In genomic region chr9:127154003-127154389, GRCh38 we compare ENCODE assay signal across 10 cellular contexts. TPM values are rescaled to one million over a fixed set of nuclear protein-coding genes. Genes with fewer than 3 reads are reported as not detected.
DNase-seq lines count a peak whose midpoint lies in the region; ATAC-seq, FAIRE-seq and TF ChIP-seq lines count a peak whose summit lies in the region.
"Had no signal": no experiment of that assay in that cellular context is flagged by ENCODE, and none has a peak within 500 bp of the region (broad histone marks: within the 10 kb centered on the region; RNA-seq: fewer than 3 reads in every experiment).

No MANE protein-coding gene starts in this region.

- no peaks in the 10 kb centered on the region for H3K9me1 ChIP-seq in endothelial cell of umbilical vein (replicated peaks; ENCODE audit: control insufficient read depth, extremely low read depth, insufficient read depth, low read length)

- DNase-seq in endothelial cell of umbilical vein (ENCODE audit: low read depth, low spot score) (peak; percentile 7), sciatic nerve (ENCODE audit: low spot score) (no peak), DMS153 treated with DMSO at 0.1 percent for 48 hours (lab: John Stamatoyannopoulos, UW; ENCODE audit: unreplicated experiment) (no peak), D341Med (ENCODE audit: low spot score) (no peak), endothelial cell (ENCODE audit: low spot score) (no peak), DMS 273 (lab: John Stamatoyannopoulos, UW; ENCODE audit: unreplicated experiment) (no peak)
- DNase-seq: cerebellar nuclear complex, NCI-H1092 treated with DMSO at 0.1 percent for 48 hours had no signal

- ATAC-seq in HG03175 (IDR thresholded peaks at IDR 0.05; ENCODE audit: unreplicated experiment) = peak; percentile 37
- ATAC-seq in sciatic nerve = peak; percentile 49

- no peak overlapping the region for H3K9ac ChIP-seq in BLaER1
- no peak overlapping the region for H3K9ac ChIP-seq in endothelial cell of umbilical vein (replicated peaks; ENCODE audit: extremely low read depth, insufficient read depth, low read length)

- dilution Hi-C loops in endothelial cell of umbilical vein (cut with MboI; ENCODE audit: extremely low pct_ligation_motif_present, low sequenced_read_pairs) = no loop called here

- H3K27me3 Mint-ChIP-seq in endothelial cell (ENCODE audit: unreplicated experiment) = peaks cover 3% of the 10 kb centered on the region

- H3K27ac ChIP-seq in BLaER1 = peak overlapping the region; percentile 30; the same call in 1 of the 2 replicates
- no peak overlapping the region for H3K27ac ChIP-seq in endothelial cell of umbilical vein (ENCODE audit: insufficient read depth, low read depth, low read length)

- H3K27ac Mint-ChIP-seq in endothelial cell (ENCODE audit: unreplicated experiment) = no peak overlapping the region

- TF ChIP-seq CTCF in endothelial cell of umbilical vein (IDR thresholded peaks at IDR 0.05; ENCODE audit: extremely low read depth in 1 of 2, insufficient read depth in 1 of 2, low read depth in 1 of 2, low read length in 2 of 2) (no peak), endothelial cell (IDR thresholded peaks at IDR 0.05; ENCODE audit: unreplicated experiment) (no peak)

- H3K27me3 ChIP-seq in BLaER1 (no peaks in the 10 kb centered on the region), endothelial cell of umbilical vein (ENCODE audit: control insufficient read depth in 2 of 2, insufficient read depth in 2 of 2, low read length in 2 of 2) (no peaks in the 10 kb centered on the region)

- peaks cover 27% of the 10 kb centered on the region for H3K4me1 ChIP-seq in BLaER1
- H3K4me1 ChIP-seq in endothelial cell of umbilical vein (ENCODE audit: control insufficient read depth, extremely low read depth, insufficient read depth, low read length) = peaks cover 14% of the 10 kb centered on the region

- peak overlapping the region; percentile 61 for H2AFZ ChIP-seq in endothelial cell of umbilical vein (ENCODE audit: low read depth, low read length)

- H3K36me3 Mint-ChIP-seq in endothelial cell (ENCODE audit: low read depth, unreplicated experiment) = no peaks in the 10 kb centered on the region

- POLR2A ChIA-PET in endothelial cell of umbilical vein (lab: Charles Lee) = no interaction called here

- H3K9me3 ChIP-seq in BLaER1 (no peaks in the 10 kb centered on the region), endothelial cell of umbilical vein (replicated peaks; ENCODE audit: control insufficient read depth, insufficient read depth, low read length) (no peaks in the 10 kb centered on the region)

- BruUV-seq in endothelial cell of umbilical vein (replicated peaks; lab: Mats Ljungman, UMichigan) = no TSS peak

- H3K4me3 Mint-ChIP-seq in endothelial cell (ENCODE audit: unreplicated experiment) = no peak overlapping the region

- no peak for TF ChIP-seq POLR2A in endothelial cell of umbilical vein (IDR thresholded peaks at IDR 0.05; ENCODE audit: low read depth, low read length)

- no peaks in the 10 kb centered on the region for H3K4me1 Mint-ChIP-seq in endothelial cell (ENCODE audit: unreplicated experiment)

- intact Hi-C loops in endothelial cell of umbilical vein (cut with micrococcal nuclease) (no loop called here), sciatic nerve (cut with DNase I) (no loop called here)

- no peaks in the 10 kb centered on the region for H3K9me3 Mint-ChIP-seq in endothelial cell (ENCODE audit: unreplicated experiment)

- CTCF ChIA-PET in endothelial cell of umbilical vein (lab: Charles Lee) = interaction anchor here (1.3 to 1.8 kb wide), 2 partner anchors 30 to 31 kb away, joined by 3 to 7 read pairs; partner anchors contain the start of gene ANGPTL2

- no peak overlapping the region for H3K4me3 ChIP-seq in BLaER1
- H3K4me3 ChIP-seq in endothelial cell of umbilical vein (replicated peaks in 1 of 3; ENCODE audit: insufficient read depth in 1 of 3, low read depth in 1 of 3, low read length in 3 of 3) = no peak overlapping the region

- no peaks in the 10 kb centered on the region for H3K79me2 ChIP-seq in endothelial cell of umbilical vein (ENCODE audit: control insufficient read depth, insufficient read depth, low read length)

- H4K20me1 ChIP-seq in BLaER1 (no peaks in the 10 kb centered on the region), endothelial cell of umbilical vein (replicated peaks; ENCODE audit: control insufficient read depth, extremely low read depth, insufficient read depth, low read length) (no peaks in the 10 kb centered on the region)

- H3K36me3 ChIP-seq in BLaER1 (no peaks in the 10 kb centered on the region), endothelial cell of umbilical vein (ENCODE audit: control insufficient read depth in 2 of 2, extremely low read depth in 1 of 2, insufficient read depth in 2 of 2, low read length in 2 of 2) (no peaks in the 10 kb centered on the region)

- no peak for FAIRE-seq in endothelial cell of umbilical vein (lab: Jason Lieb, UNC)

- H3K4me2 ChIP-seq in BLaER1 = peak overlapping the region; percentile 76
- peak overlapping the region; percentile 61 for H3K4me2 ChIP-seq in endothelial cell of umbilical vein (ENCODE audit: insufficient read depth, low read length)

TF ChIP-seq in endothelial cell of umbilical vein, 7 proteins besides CTCF, POLR2A, EP300 and RAD21:
- TF ChIP-seq FOS (IDR thresholded peaks at IDR 0.05; ENCODE audit: borderline replicate concordance, insufficient read depth, low read length) = no peak
- TF ChIP-seq MAX (IDR thresholded peaks at IDR 0.05; ENCODE audit: insufficient read depth, insufficient read length) = no peak
- TF ChIP-seq JUN (IDR thresholded peaks at IDR 0.05; ENCODE audit: borderline replicate concordance, insufficient read depth, insufficient read length, low read depth) = no peak
- no peak for TF ChIP-seq MYC (IDR thresholded peaks at IDR 0.05; ENCODE audit: low read depth, low read length)

RNA-seq across cellular contexts. Expression of gene ANGPTL2, which starts 31.6 kb away (rescaled TPM):
- total RNA-seq in endothelial cell of umbilical vein = 21.8 and 24.5 TPM in 2 replicates
- polyA plus RNA-seq in endothelial cell of umbilical vein = 15.1 and 15.5 TPM in 2 replicates
- 14.8 and 17.3 TPM in 2 replicates for polyA plus RNA-seq in endothelial cell of umbilical vein (2011; cell fraction: cytosol; rRNA removed)
- 8.7 and 10.6 TPM in 2 replicates for polyA plus RNA-seq in endothelial cell of umbilical vein (2011; cell fraction: nucleus; rRNA removed)
- 19.5 and 22.0 TPM in 2 replicates for polyA plus RNA-seq in endothelial cell of umbilical vein (2012)
- 16.1 and 17.2 TPM in 2 replicates for polyA minus RNA-seq in endothelial cell of umbilical vein
- not detected for polyA minus RNA-seq in endothelial cell of umbilical vein (2011; cell fraction: cytosol; rRNA and poly(A)+ RNA removed)
- 4.5 and 6.0 TPM in 2 replicates for polyA minus RNA-seq in endothelial cell of umbilical vein (2011; cell fraction: nucleus; rRNA and poly(A)+ RNA removed)
- 46.4 TPM for total RNA-seq in sciatic nerve
- 5.7 TPM for total RNA-seq in endothelial cell (ENCODE audit: unreplicated experiment)
